ENCODE assay signal across 8 cellular contexts in genomic region chr15:77993970-77994693, GRCh38.
DNase-seq lines count a peak whose midpoint lies in the region; ATAC-seq and TF ChIP-seq lines count a peak whose summit lies in the region.
"Not testable (repeated sequence)": the region's sequence is repeated elsewhere in the genome, so short reads cannot be mapped to it uniquely, and the experiment has no call there.

No MANE protein-coding gene starts in this region.

- CTCF ChIA-PET in activated CD4-positive, alpha-beta memory T cell treated with anti-CD3 and anti-CD28 coated beads for 36 hours (lab: Charles Lee) = interaction anchor here (1.1 to 1.3 kb wide), 2 partner anchors 35 to 114 kb away, joined by 4 to 6 read pairs; no protein-coding TSS in a partner anchor

- ATAC-seq in GM19025 (IDR thresholded peaks at IDR 0.05; ENCODE audit: low read depth, unreplicated experiment) = peak; percentile 80
- ATAC-seq in HG02938 (IDR thresholded peaks at IDR 0.05; ENCODE audit: unreplicated experiment) = peak; percentile 69
- ATAC-seq in effector memory CD8-positive, alpha-beta T cell (replicated peaks) = peak; percentile 44

- H3K4me3 ChIP-seq in BLaER1 = peak overlapping the region; percentile 28
- not testable (repeated sequence) for H3K4me3 ChIP-seq in liver (ENCODE audit: low read depth in 1 of 3, low read length in 3 of 3)

- DNase-seq in MV-4-11 (lab: John Stamatoyannopoulos, UW) (peak; percentile 83), smooth muscle cell of the brain vasculature (ENCODE audit: low read depth, low spot score) (peak; percentile 68)
- peak; percentile 57 for DNase-seq in activated CD4-positive, alpha-beta memory T cell treated with anti-CD3 and anti-CD28 coated beads for 36 hours
- not testable (repeated sequence) for DNase-seq in effector memory CD8-positive, alpha-beta T cell

- not testable (repeated sequence) for TF ChIP-seq CTCF in liver (IDR thresholded peaks at IDR 0.05; ENCODE audit: low read depth, low read length, missing input control)

- H4K20me1 ChIP-seq in BLaER1 = peaks cover 20% of the 10 kb centered on the region; the same call in 1 of the 2 replicates

- not testable (repeated sequence) for TF ChIP-seq RAD21 in liver (IDR thresholded peaks at IDR 0.05)

- H3K4me1 Mint-ChIP-seq in activated CD4-positive, alpha-beta memory T cell treated with anti-CD3 and anti-CD28 coated beads for 36 hours (ENCODE audit: low read depth) = peaks cover 14% of the 10 kb centered on the region
- H3K4me1 Mint-ChIP-seq in effector memory CD8-positive, alpha-beta T cell (ENCODE audit: low read depth in 2 of 2) = peaks cover 8 to 19% of the 10 kb centered on the region in 2 donors

- H3K9me3 Mint-ChIP-seq in activated CD4-positive, alpha-beta memory T cell treated with anti-CD3 and anti-CD28 coated beads for 36 hours; effector memory CD8-positive, alpha-beta T cell: not testable (repeated sequence)

- 77% methylated on average over 18 of the region's 18 CpGs for WGBS in liver

- H3K27ac Mint-ChIP-seq in activated CD4-positive, alpha-beta memory T cell treated with anti-CD3 and anti-CD28 coated beads for 36 hours = peak overlapping the region; percentile 51
- peak overlapping the region; percentile 46 to 54 for H3K27ac Mint-ChIP-seq in effector memory CD8-positive, alpha-beta T cell

- peaks cover 18% of the 10 kb centered on the region for H3K36me3 Mint-ChIP-seq in activated CD4-positive, alpha-beta memory T cell treated with anti-CD3 and anti-CD28 coated beads for 36 hours
- H3K36me3 Mint-ChIP-seq in effector memory CD8-positive, alpha-beta T cell (ENCODE audit: insufficient read depth) = peaks cover 19% of the 10 kb centered on the region

- not testable (repeated sequence) for H3K27me3 ChIP-seq in BLaER1; liver (ENCODE audit: control insufficient read depth in 4 of 4, insufficient read depth in 4 of 4, low read length in 3 of 4)

- H3K9me3 ChIP-seq in BLaER1; liver (ENCODE audit: control insufficient read depth in 4 of 4, low read length in 3 of 4): not testable (repeated sequence)

- not testable (repeated sequence) for H3K27me3 Mint-ChIP-seq in activated CD4-positive, alpha-beta memory T cell treated with anti-CD3 and anti-CD28 coated beads for 36 hours; effector memory CD8-positive, alpha-beta T cell

- H3K4me2 ChIP-seq in BLaER1 = peak overlapping the region; percentile 97

- intact Hi-C loops in activated CD4-positive, alpha-beta memory T cell treated with anti-CD3 and anti-CD28 coated beads for 36 hours (cut with micrococcal nuclease) = not testable (repeated sequence)

- H3K9ac ChIP-seq in BLaER1 = peak overlapping the region; percentile 65
- not testable (repeated sequence) for H3K9ac ChIP-seq in liver (ENCODE audit: low read depth in 1 of 2, low read length in 2 of 2)

- POLR2A ChIA-PET in activated CD4-positive, alpha-beta memory T cell treated with anti-CD3 and anti-CD28 coated beads for 36 hours (lab: Charles Lee) = not testable (repeated sequence)

- H3K36me3 ChIP-seq in BLaER1 = peaks cover 19% of the 10 kb centered on the region
- peaks cover 8 to 26% (median 18%) of the 10 kb centered on the region in 4 donors for H3K36me3 ChIP-seq in liver (ENCODE audit: control insufficient read depth in 4 of 4, insufficient read depth in 3 of 4, low read depth in 1 of 4, low read length in 3 of 4)

- not testable (repeated sequence) for H3K4me3 Mint-ChIP-seq in activated CD4-positive, alpha-beta memory T cell treated with anti-CD3 and anti-CD28 coated beads for 36 hours; effector memory CD8-positive, alpha-beta T cell

- H3K27ac ChIP-seq in BLaER1 (peak overlapping the region; percentile 83), liver (ENCODE audit: low read depth in 1 of 2, low read length in 2 of 2) (peak overlapping the region; percentile 41 to 42)

- peaks cover 89% of the 10 kb centered on the region for H3K4me1 ChIP-seq in BLaER1
- peaks cover 4 to 17% (median 11%) of the 10 kb centered on the region in 4 donors for H3K4me1 ChIP-seq in liver (ENCODE audit: control insufficient read depth in 4 of 4, insufficient read depth in 4 of 4, low read length in 3 of 4)
